In the genomic region with DNA sequence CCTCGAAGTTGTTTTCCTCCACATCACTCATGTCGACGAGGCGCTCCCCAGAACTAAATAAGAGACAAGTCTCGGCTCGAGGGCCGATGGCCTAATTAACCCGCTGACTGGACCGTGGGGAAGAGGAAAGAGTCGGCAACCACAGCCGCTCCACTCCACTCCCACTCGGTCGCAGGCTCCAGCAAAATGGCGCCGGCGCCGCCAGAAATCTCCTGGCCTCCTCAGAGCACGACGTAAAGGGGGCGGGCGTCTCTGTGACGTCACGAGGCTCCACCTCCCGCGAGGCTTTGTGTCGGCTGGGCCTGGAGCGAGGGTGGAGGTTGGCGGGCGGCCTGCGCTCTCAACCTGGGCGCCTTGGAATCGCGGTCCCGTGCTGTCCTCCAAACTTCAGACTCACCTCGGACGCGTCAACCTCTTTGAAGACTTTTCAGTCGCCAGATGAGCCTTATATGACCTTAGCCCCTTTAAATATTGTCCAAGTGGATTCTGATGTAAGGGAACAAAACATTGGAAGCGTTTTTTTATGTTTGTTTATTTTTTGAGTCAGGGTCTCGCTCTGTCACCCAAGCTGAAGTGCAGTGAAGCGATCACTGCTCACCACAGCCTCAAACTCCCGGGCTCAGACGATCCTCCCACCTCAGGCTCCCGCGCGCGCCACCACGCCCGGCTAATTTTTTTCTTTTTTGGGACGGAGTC, we compare ENCODE assay signal across 8 cellular contexts. TPM values are rescaled to one million over a fixed set of nuclear protein-coding genes. Genes with fewer than 3 reads are reported as not detected.
DNase-seq lines count a peak whose midpoint lies in the region; ATAC-seq and TF ChIP-seq lines count a peak whose summit lies in the region.

Gene TRA2A (minus strand): TSS at position 188 of the 696 bp plus-strand sequence. CDS start 157 bp downstream, at position 31.

- H3K4me1 Mint-ChIP-seq in progenitor cell of endocrine pancreas (ENCODE audit: low read depth): peaks cover 31% of the 10 kb centered on the region

- peak within 1 kb of the TSS; percentile 100 for H3K27ac Mint-ChIP-seq in progenitor cell of endocrine pancreas

- DNase-seq in NCI-H187 (lab: John Stamatoyannopoulos, UW) (peak; percentile 88 to 93), T-helper 2 cell (peak; percentile 90 to 97 (median 94)), amygdala (lab: John Stamatoyannopoulos, UW) (peak; percentile 67 to 99 (median 92)), left cardiac atrium (peak; percentile 98), progenitor cell of endocrine pancreas (ENCODE audit: low spot score, unreplicated experiment) (peak; percentile 95), upper lobe of right lung (peak; percentile 99)

- H3K27ac ChIP-seq in upper lobe of right lung: peak within 1 kb of the TSS; percentile 99

- H3K36me3 Mint-ChIP-seq in progenitor cell of endocrine pancreas (ENCODE audit: insufficient read depth): peaks cover 8% of the 10 kb centered on the region

- peak within 1 kb of the TSS; percentile 100 for H3K4me3 Mint-ChIP-seq in progenitor cell of endocrine pancreas (ENCODE audit: low read depth)

- H3K36me3 ChIP-seq in upper lobe of right lung: no peaks in the 10 kb centered on the region

- TF ChIP-seq CTCF in progenitor cell of endocrine pancreas (IDR thresholded peaks at IDR 0.05; ENCODE audit: unreplicated experiment): no peak
- no peak for TF ChIP-seq CTCF in upper lobe of right lung (IDR thresholded peaks at IDR 0.05)

- peak within 1 kb of the TSS; percentile 75 for H3K4me3 ChIP-seq in upper lobe of right lung

- peak; percentile 89 for ATAC-seq in GM18502 (IDR thresholded peaks at IDR 0.05; ENCODE audit: poor library complexity, unreplicated experiment)
- peak; percentile 93 for ATAC-seq in HG02943 (IDR thresholded peaks at IDR 0.05; ENCODE audit: low read depth, unreplicated experiment)
- ATAC-seq in left cardiac atrium: peak; percentile 98 to 99
- peak; percentile 97 for ATAC-seq in upper lobe of right lung

- no peaks in the 10 kb centered on the region for H3K9me3 ChIP-seq in upper lobe of right lung

- no peaks in the 10 kb centered on the region for H3K27me3 ChIP-seq in upper lobe of right lung

- peaks cover 33% of the 10 kb centered on the region for H3K4me1 ChIP-seq in upper lobe of right lung

- H3K27me3 Mint-ChIP-seq in progenitor cell of endocrine pancreas: no peaks in the 10 kb centered on the region

- H3K9me3 Mint-ChIP-seq in progenitor cell of endocrine pancreas (ENCODE audit: low read depth): no peaks in the 10 kb centered on the region

- intact Hi-C loops in left cardiac atrium (cut with DNase I) (no loop called here), upper lobe of right lung (cut with DNase I) (no loop called here)

RNA-seq across cellular contexts. Expression of gene TRA2A, which starts in this region (rescaled TPM):
- 10 to 100 TPM; 33.1 to 39.7 TPM for total RNA-seq in left cardiac atrium
- total RNA-seq in progenitor cell of endocrine pancreas: 203 and 216 TPM in 2 replicates
- 71.6 TPM for total RNA-seq in upper lobe of right lung

Comparison
In these comparisons a context has a peak if more than half of its experiments do, and no peak if none do; other contexts are left out.
1. Peak in every context shown above with its lines: DNase-seq, ATAC-seq, H3K4me3 ChIP-seq and H3K27ac ChIP-seq.